8 cellular contexts compared by ENCODE assay signal in genomic region chr6:149941583-149942460, GRCh38. TPM values are rescaled to one million over a fixed set of nuclear protein-coding genes. Genes with fewer than 3 reads are reported as not detected.
DNase-seq lines count a peak whose midpoint lies in the region; ATAC-seq, FAIRE-seq and TF ChIP-seq lines count a peak whose summit lies in the region.

A gene with protein sequence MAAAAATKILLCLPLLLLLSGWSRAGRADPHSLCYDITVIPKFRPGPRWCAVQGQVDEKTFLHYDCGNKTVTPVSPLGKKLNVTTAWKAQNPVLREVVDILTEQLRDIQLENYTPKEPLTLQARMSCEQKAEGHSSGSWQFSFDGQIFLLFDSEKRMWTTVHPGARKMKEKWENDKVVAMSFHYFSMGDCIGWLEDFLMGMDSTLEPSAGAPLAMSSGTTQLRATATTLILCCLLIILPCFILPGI (plus strand): TSS chr6:149942014. CDS start chr6:149942073, 59 bp downstream.

- peaks cover 0 to 2% of the 10 kb centered on the region in 2 experiments for H3K36me3 ChIP-seq in keratinocyte (ENCODE audit: control insufficient read depth in 2 of 2, extremely low read depth in 1 of 2, insufficient read depth in 2 of 2, low read length in 2 of 2)

- H2AFZ ChIP-seq in keratinocyte (ENCODE audit: control insufficient read depth, low read length) = peak within 1 kb of the TSS; percentile 95

- peak within 1 kb of the TSS; percentile 29 for H3K27ac ChIP-seq in keratinocyte (ENCODE audit: control insufficient read depth, insufficient read depth, low read length)

- TF ChIP-seq CTCF in HFF-Myc (IDR thresholded peaks at IDR 0.05; ENCODE audit: low read depth, low read length, missing control alignments) = no peak
- TF ChIP-seq CTCF in keratinocyte (optimal IDR thresholded peaks at IDR 0.05 in 1 of 3, IDR thresholded peaks at IDR 0.05 in 1 of 3, conservative IDR thresholded peaks at IDR 0.05 in 1 of 3; ENCODE audit: extremely low read depth in 1 of 3, insufficient read depth in 2 of 3, low read length in 3 of 3) = no peak

- H3K9me1 ChIP-seq in keratinocyte (ENCODE audit: control insufficient read depth, extremely low read depth, insufficient read depth, low read length) = no peaks in the 10 kb centered on the region

- peak; percentile 9 for FAIRE-seq in keratinocyte (lab: Jason Lieb, UNC)

- dilution Hi-C loops in keratinocyte (cut with MboI; ENCODE audit: extremely low pct_ligation_motif_present, low sequenced_read_pairs) = no loop called here

- H3K27me3 ChIP-seq in keratinocyte (ENCODE audit: control insufficient read depth, extremely low read depth, insufficient read depth, low read length) = peaks cover 11% of the 10 kb centered on the region

- H3K9me3 ChIP-seq in keratinocyte (ENCODE audit: control insufficient read depth, low read depth, low read length) = no peaks in the 10 kb centered on the region

- DNase-seq in AG20443 (ENCODE audit: low spot score) = peak; percentile 97
- peak; percentile 82 for DNase-seq in HFF-Myc (ENCODE audit: extremely low read depth, low read depth)
- peak; percentile 56 to 73 for DNase-seq in NCI-H446 (lab: John Stamatoyannopoulos, UW)
- peak; percentile 83 for DNase-seq in activated CD4-positive, alpha-beta T cell treated with anti-CD3 and anti-CD28 coated beads for 1 hour
- DNase-seq in cerebellar cortex (ENCODE audit: low spot score) = peak; percentile 86
- DNase-seq in keratinocyte (ENCODE audit: low read depth, low spot score) = peak; percentile 85
- peak; percentile 76 to 82 for DNase-seq in stimulated activated CD4-positive, alpha-beta T cell treated with anti-CD3 and anti-CD28 coated beads, Interleukin-12 subunit alpha, Interleukin-12 subunit beta, amount 100 ng/mL, for 24 hours (ENCODE audit: low read depth in 2 of 2)

- peak within 1 kb of the TSS; percentile 65 for H3K9ac ChIP-seq in keratinocyte (ENCODE audit: control insufficient read depth, extremely low read depth, insufficient read depth, low read length)

- ATAC-seq in GM18520 (IDR thresholded peaks at IDR 0.05; ENCODE audit: unreplicated experiment) = no peak

- H3K4me1 ChIP-seq in keratinocyte (ENCODE audit: control insufficient read depth, extremely low read depth, insufficient read depth, low read length) = peaks cover 13% of the 10 kb centered on the region

- H4K20me1 ChIP-seq in keratinocyte (ENCODE audit: control insufficient read depth, extremely low read depth, insufficient read depth, low read length) = no peaks in the 10 kb centered on the region

- peak within 1 kb of the TSS; percentile 90 for H3K4me2 ChIP-seq in keratinocyte (ENCODE audit: control insufficient read depth, extremely low read depth, insufficient read depth, low read depth, low read length)

- H3K79me2 ChIP-seq in keratinocyte (ENCODE audit: control insufficient read depth, insufficient read depth, low read length) = no peaks in the 10 kb centered on the region

- peak within 1 kb of the TSS; percentile 58 for H3K4me3 ChIP-seq in HFF-Myc (replicated peaks; ENCODE audit: low read depth, low read length)
- peak within 1 kb of the TSS; percentile 68 to 79 (median 76) for H3K4me3 ChIP-seq in keratinocyte (ENCODE audit: control insufficient read depth in 2 of 3, extremely low read depth in 1 of 3, insufficient read depth in 2 of 3, low read depth in 1 of 3, low read length in 3 of 3)

RNA-seq across cellular contexts. Expression of the gene that starts here (rescaled TPM):
- 11.8 to 15.7 TPM (median 14.0 TPM) in 3 replicates for polyA plus RNA-seq in keratinocyte
- polyA plus RNA-seq in keratinocyte (2011; ENCODE audit: low read depth) = 4.9 TPM
- polyA plus RNA-seq in keratinocyte (2011; cell fraction: cytosol; rRNA removed) = 12.0 and 13.7 TPM in 2 replicates
- polyA plus RNA-seq in keratinocyte (2011; cell fraction: nucleus; rRNA removed) = 33.5 and 35.2 TPM in 2 replicates
- polyA plus RNA-seq in keratinocyte (2012; ENCODE audit: low replicate concordance) = 8.1 and 11.0 TPM in 2 replicates
- polyA minus RNA-seq in keratinocyte = 6.8 to 12.5 TPM (median 7.4 TPM) in 3 replicates
- polyA minus RNA-seq in keratinocyte (2011; cell fraction: cytosol; rRNA and poly(A)+ RNA removed) = 9.2 TPM
- 6.9 and 7.6 TPM in 2 replicates for polyA minus RNA-seq in keratinocyte (2011; cell fraction: nucleus; rRNA and poly(A)+ RNA removed)
